In the genomic region with DNA sequence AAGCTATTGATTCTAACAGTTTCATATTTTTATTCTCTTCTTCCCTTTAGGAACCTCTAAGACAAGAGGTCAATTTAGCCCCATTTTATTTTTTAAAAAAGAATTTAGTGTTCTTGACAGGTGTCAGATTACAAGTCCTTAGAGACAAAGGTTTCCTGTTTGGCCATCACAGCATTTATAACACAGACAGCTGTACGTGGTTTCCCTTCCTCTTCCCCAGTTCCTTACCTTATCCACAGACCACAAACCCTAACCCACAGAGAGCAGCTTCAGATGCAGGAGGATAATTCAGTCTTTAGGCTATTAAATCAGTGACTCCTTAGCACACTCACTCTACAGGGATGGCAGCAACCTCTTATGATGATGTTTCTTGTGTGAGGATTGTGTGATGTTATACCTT, we compare ENCODE assay signal across 9 cellular contexts.
DNase-seq lines count a peak whose midpoint lies in the region; ATAC-seq and TF ChIP-seq lines count a peak whose summit lies in the region.
"Had no signal": no experiment of that assay in that cellular context is flagged by ENCODE, and none has a peak within 500 bp of the region (broad histone marks: within the 10 kb centered on the region; RNA-seq: fewer than 3 reads in every experiment).

No MANE protein-coding gene starts in this region.

- H3K4me1 ChIP-seq in aorta (ENCODE audit: control insufficient read depth in 1 of 2, insufficient read depth in 2 of 2, low read length in 2 of 2): no peaks in the 10 kb centered on the region

- DNase-seq in GM10266 (ENCODE audit: extremely low spot score): peak; percentile 38
- DNase-seq in RPMI7951 (ENCODE audit: low read depth): peak; percentile 1
- DNase-seq in NK-92 treated with Interleukin-12 subunit alpha and Interleukin-12 subunit beta, amount 100 ng/mL, for 24 hours (lab: John Stamatoyannopoulos, UW): no peak
- DNase-seq in aorta: no peak
- no peak for DNase-seq in HCEC 1CT
- no peak for DNase-seq in NCI-H446 treated with DMSO at 0.1 percent for 48 hours (lab: John Stamatoyannopoulos, UW)
- DNase-seq: CD4-positive, alpha-beta T cell had no signal

- TF ChIP-seq CTCF in GM10266 (IDR thresholded peaks at IDR 0.05; ENCODE audit: control insufficient read depth, insufficient read depth, low read depth, missing control alignments): no peak

- H3K4me3 ChIP-seq in aorta (ENCODE audit: low read length in 2 of 2): no peak overlapping the region

- H3K36me3 ChIP-seq in aorta (ENCODE audit: control insufficient read depth in 1 of 2, insufficient read depth in 2 of 2, low read length in 1 of 2): no peaks in the 10 kb centered on the region

- 6 to 11% methylated on average over 1 of the region's 1 CpG for WGBS in aorta, 2 donors

- H3K9me3 ChIP-seq in aorta (ENCODE audit: control insufficient read depth, low read length): peaks cover 4% of the 10 kb centered on the region

- H3K27me3 ChIP-seq in aorta (ENCODE audit: control insufficient read depth in 1 of 2, insufficient read depth in 2 of 2, low read length in 1 of 2): no peaks in the 10 kb centered on the region

- intact Hi-C loops in aorta (cut with DNase I): no loop called here

- H3K27ac ChIP-seq in aorta (ENCODE audit: low read depth in 1 of 2, low read length in 2 of 2): no peak overlapping the region

- peak; percentile 88 for ATAC-seq in GM21360 (IDR thresholded peaks at IDR 0.05; ENCODE audit: unreplicated experiment)
- ATAC-seq in HG03135 (IDR thresholded peaks at IDR 0.05; ENCODE audit: unreplicated experiment): peak; percentile 88
- no peak for ATAC-seq in aorta (ENCODE audit: low FRiP score)

Comparison
In these comparisons a context has a peak if more than half of its experiments do, and no peak if none do; other contexts are left out.
1. DNase-seq: peak in GM10266 (single experiment) and RPMI7951 (single experiment); none in NK-92 treated with Interleukin-12 subunit alpha and Interleukin-12 subunit beta, amount 100 ng/mL, for 24 hours (single experiment), aorta (0 of 2), HCEC 1CT (single experiment) and NCI-H446 treated with DMSO at 0.1 percent for 48 hours (single experiment).